Comparison of ENCODE assay signal across 20 cellular contexts in the genomic region with DNA sequence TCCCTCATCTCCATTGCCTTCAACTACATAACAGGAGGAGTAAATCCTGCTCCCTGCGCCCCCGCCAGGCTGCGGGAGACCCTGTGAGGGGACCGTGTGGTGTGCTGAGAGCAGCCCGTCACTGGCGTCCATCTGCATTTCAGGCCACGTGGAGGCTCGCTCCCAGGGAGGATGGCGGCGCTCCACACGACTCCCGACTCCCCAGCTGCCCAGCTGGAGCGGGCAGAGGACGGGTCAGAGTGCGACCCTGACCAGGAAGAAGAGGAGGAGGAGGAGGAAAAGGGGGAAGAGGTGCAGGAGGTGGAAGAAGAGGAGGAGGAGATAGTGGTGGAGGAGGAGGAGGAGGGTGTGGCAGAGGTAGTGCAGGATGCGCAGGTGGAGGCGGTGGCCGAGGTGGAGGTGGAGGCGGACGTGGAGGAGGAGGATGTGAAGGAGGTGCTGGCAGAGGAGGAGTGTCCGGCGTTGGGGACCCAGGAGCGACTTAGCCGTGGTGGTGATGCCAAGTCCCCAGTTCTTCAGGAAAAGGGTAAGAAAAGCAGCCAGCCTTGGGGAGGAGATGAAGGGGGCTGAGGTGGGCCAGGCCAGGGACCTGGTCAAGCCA. TPM values are rescaled to one million over a fixed set of nuclear protein-coding genes. Genes with fewer than 3 reads are reported as not detected.
DNase-seq lines count a peak whose midpoint lies in the region; ATAC-seq, FAIRE-seq and TF ChIP-seq lines count a peak whose summit lies in the region.
"Had no signal": no experiment of that assay in that cellular context is flagged by ENCODE, and none has a peak within 500 bp of the region (broad histone marks: within the 10 kb centered on the region; RNA-seq: fewer than 3 reads in every experiment).

No MANE protein-coding gene starts in this region.

- POLR2A ChIA-PET in HepG2 (lab: Yijun Ruan, JAX) (no interaction called here), A673 (lab: Charles Lee; ENCODE audit: low non-redundant PET) (no interaction called here)

- H3K4me3 Mint-ChIP-seq in effector memory CD8-positive, alpha-beta T cell = no peak overlapping the region
- no peak overlapping the region for H3K4me3 Mint-ChIP-seq in stimulated activated effector memory CD8-positive, alpha-beta T cell treated with anti-CD3 and anti-CD28 coated beads, Interleukin-12 subunit alpha, Interleukin-12 subunit beta, amount 100 ng/mL, for 72 hours
- H3K4me3 Mint-ChIP-seq: CD8-positive, alpha-beta T cell; HFFc6 had no signal

- H3K4me1 ChIP-seq in HepG2 (ENCODE audit: insufficient read depth, low read length) (peaks cover 24% of the 10 kb centered on the region), right lobe of liver (no peaks in the 10 kb centered on the region), A673 (ENCODE audit: insufficient read depth, low read length, poor library complexity, severe bottlenecking) (peaks cover 3% of the 10 kb centered on the region)
- H3K4me1 ChIP-seq: BE2C, Caco-2, HAP-1 had no signal

- H3K27ac ChIP-seq in HepG2 (ENCODE audit: extremely low read length, insufficient read depth, low read length) (no peak overlapping the region), right lobe of liver (no peak overlapping the region), A673 (ENCODE audit: low read depth, low read length, poor library complexity, severe bottlenecking) (no peak overlapping the region)
- H3K27ac ChIP-seq: C4-2B had no signal

- no peak for TF ChIP-seq POLR2A in HepG2 (IDR thresholded peaks at IDR 0.05; ENCODE audit: insufficient read depth in 1 of 2, low read depth in 2 of 2, low read length in 2 of 2)
- no peak for TF ChIP-seq POLR2A in right lobe of liver (IDR thresholded peaks at IDR 0.05)

- no peaks in the 10 kb centered on the region for H4K20me1 ChIP-seq in HepG2 (ENCODE audit: insufficient read depth, low read length)

- peaks cover 29 to 37% of the 10 kb centered on the region in 2 donors for H3K4me1 Mint-ChIP-seq in effector memory CD8-positive, alpha-beta T cell (ENCODE audit: low read depth in 2 of 2)
- peaks cover 36% of the 10 kb centered on the region for H3K4me1 Mint-ChIP-seq in stimulated activated effector memory CD8-positive, alpha-beta T cell treated with anti-CD3 and anti-CD28 coated beads, Interleukin-12 subunit alpha, Interleukin-12 subunit beta, amount 100 ng/mL, for 72 hours

- CTCF ChIA-PET in HepG2 (lab: Yijun Ruan, JAX; ENCODE audit: low intra/inter-chr PET ratio, low total read pairs) (no interaction called here), A673 (lab: Charles Lee) (no interaction called here)

- 97% methylated on average over 24 of the region's 24 CpGs for WGBS in HepG2 (ENCODE audit: low lambda C conversion rate)
- 89% methylated on average over 10 of the region's 24 CpGs for WGBS in right lobe of liver (ENCODE audit: insufficient coverage, low coverage, low lambda C conversion rate, missing lambda C conversion rate)

- H3K9me3 ChIP-seq in HepG2 (ENCODE audit: low read length) (no peaks in the 10 kb centered on the region), right lobe of liver (no peaks in the 10 kb centered on the region), A673 (ENCODE audit: low read depth, low read length, poor library complexity, severe bottlenecking) (no peaks in the 10 kb centered on the region)
- H3K9me3 ChIP-seq: BE2C, Caco-2, HAP-1 had no signal

- H3K4me3 ChIP-seq in HepG2 (replicated peaks in 1 of 3; ENCODE audit: insufficient read depth in 1 of 3, low read depth in 2 of 3, low read length in 3 of 3) = no peak overlapping the region
- no peak overlapping the region for H3K4me3 ChIP-seq in right lobe of liver
- no peak overlapping the region for H3K4me3 ChIP-seq in A673 (ENCODE audit: low read depth, low read length, poor library complexity, severe bottlenecking)
- H3K4me3 ChIP-seq: HAP-1 had no signal

- DNase-seq in HepG2 (ENCODE audit: low spot score) = no peak
- no peak for DNase-seq in right lobe of liver
- no peak for DNase-seq in effector memory CD8-positive, alpha-beta T cell
- DNase-seq in stimulated activated effector memory CD8-positive, alpha-beta T cell treated with anti-CD3 and anti-CD28 coated beads, Interleukin-12 subunit alpha, Interleukin-12 subunit beta, amount 100 ng/mL, for 72 hours (ENCODE audit: low spot score in 2 of 2) = no peak
- no peak for DNase-seq in NCI-H128 (lab: John Stamatoyannopoulos, UW; ENCODE audit: unreplicated experiment)
- DNase-seq in A673 (ENCODE audit: low spot score) = no peak
- DNase-seq: BE2C; Caco-2; CD8-positive, alpha-beta T cell; DND-41; GDM1; GOT3; HFFc6 had no signal

- H3K36me3 Mint-ChIP-seq in effector memory CD8-positive, alpha-beta T cell (ENCODE audit: insufficient read depth) = peaks cover 25% of the 10 kb centered on the region
- peaks cover 61% of the 10 kb centered on the region for H3K36me3 Mint-ChIP-seq in stimulated activated effector memory CD8-positive, alpha-beta T cell treated with anti-CD3 and anti-CD28 coated beads, Interleukin-12 subunit alpha, Interleukin-12 subunit beta, amount 100 ng/mL, for 72 hours

- no peak for ATAC-seq in HepG2
- ATAC-seq in right lobe of liver = no peak
- no peak for ATAC-seq in effector memory CD8-positive, alpha-beta T cell (replicated peaks)
- ATAC-seq in stimulated activated effector memory CD8-positive, alpha-beta T cell treated with anti-CD3 and anti-CD28 coated beads, Interleukin-12 subunit alpha, Interleukin-12 subunit beta, amount 100 ng/mL, for 72 hours = no peak
- no peak for ATAC-seq in HG02571 (IDR thresholded peaks at IDR 0.05; ENCODE audit: unreplicated experiment)
- ATAC-seq: CD8-positive, alpha-beta T cell had no signal

- peak overlapping the region; percentile 58 to 68 for H3K27ac Mint-ChIP-seq in effector memory CD8-positive, alpha-beta T cell
- H3K27ac Mint-ChIP-seq in stimulated activated effector memory CD8-positive, alpha-beta T cell treated with anti-CD3 and anti-CD28 coated beads, Interleukin-12 subunit alpha, Interleukin-12 subunit beta, amount 100 ng/mL, for 72 hours = peak overlapping the region; percentile 78
- H3K27ac Mint-ChIP-seq: HFFc6, IgD-negative memory B cell had no signal

- TF ChIP-seq EP300 in HepG2 (IDR thresholded peaks at IDR 0.05; ENCODE audit: low read depth in 2 of 2, low read length in 2 of 2) = no peak
- TF ChIP-seq EP300 in HepG2 (CRISPR knock-in tag; IDR thresholded peaks at IDR 0.05; ENCODE audit: borderline replicate concordance) = no peak

- H3K27me3 Mint-ChIP-seq in effector memory CD8-positive, alpha-beta T cell = no peaks in the 10 kb centered on the region
- H3K27me3 Mint-ChIP-seq: IgD-negative memory B cell had no signal

- intact Hi-C loops in HepG2 (cut with micrococcal nuclease; ENCODE audit: unreplicated experiment) = no loop called here
- intact Hi-C loops in right lobe of liver (cut with DNase I) = no loop called here
- intact Hi-C loops in A673 (cut with micrococcal nuclease; ENCODE audit: unreplicated experiment) = no loop called here

- H3K9ac ChIP-seq in HepG2 (ENCODE audit: insufficient read depth, low read depth, low read length) = no peak overlapping the region

- H3K9me3 Mint-ChIP-seq in effector memory CD8-positive, alpha-beta T cell = no peaks in the 10 kb centered on the region
- H3K9me3 Mint-ChIP-seq in stimulated activated effector memory CD8-positive, alpha-beta T cell treated with anti-CD3 and anti-CD28 coated beads, Interleukin-12 subunit alpha, Interleukin-12 subunit beta, amount 100 ng/mL, for 72 hours = no peaks in the 10 kb centered on the region
- H3K9me3 Mint-ChIP-seq: CD8-positive, alpha-beta T cell; HFFc6; IgD-negative memory B cell had no signal

- TF ChIP-seq CTCF in HepG2 (CRISPR knock-in tag; IDR thresholded peaks at IDR 0.05) = no peak
- TF ChIP-seq CTCF in right lobe of liver (IDR thresholded peaks at IDR 0.05) = no peak
- TF ChIP-seq CTCF in A673 (conservative IDR thresholded peaks at IDR 0.05; ENCODE audit: low read depth, low read length) = no peak

- peaks cover 13% of the 10 kb centered on the region for H3K79me2 ChIP-seq in HepG2 (ENCODE audit: insufficient read depth, low read length)

- H2AFZ ChIP-seq in HepG2 (ENCODE audit: low read length) = no peak overlapping the region

- H3K27me3 ChIP-seq in HepG2 (ENCODE audit: control insufficient read depth in 1 of 2, insufficient read depth in 2 of 2, low read length in 2 of 2) (no peaks in the 10 kb centered on the region), right lobe of liver (no peaks in the 10 kb centered on the region), A673 (replicated peaks; ENCODE audit: insufficient read depth, low read depth, low read length, poor library complexity) (no peaks in the 10 kb centered on the region)
- H3K27me3 ChIP-seq: BE2C had no signal

- in situ Hi-C loops in HepG2 (cut with HindIII; ENCODE audit: extremely low pct_ligation_motif_present, low pct_unique_long_range_greater_than_20kb) = no loop called here

- BruUV-seq in HepG2 (replicated peaks; lab: Mats Ljungman, UMichigan) (no TSS peak), A673 (replicated peaks; lab: Mats Ljungman, UMichigan) (no TSS peak)

- H3K36me3 ChIP-seq in HepG2 (replicated peaks in 1 of 2; ENCODE audit: control insufficient read depth in 1 of 2, insufficient read depth in 2 of 2, low read length in 2 of 2) (peaks cover 19 to 46% of the 10 kb centered on the region in 2 experiments; a peak in 4 of 5 replicates), right lobe of liver (peaks cover 0 to 37% (median 7%) of the 10 kb centered on the region in 4 donors), A673 (ENCODE audit: insufficient read depth, low read length, poor library complexity, severe bottlenecking) (peaks cover 34% of the 10 kb centered on the region)

- TF ChIP-seq RAD21 in HepG2 (CRISPR knock-in tag; IDR thresholded peaks at IDR 0.05) = no peak

- H3K4me2 ChIP-seq in HepG2 (ENCODE audit: low read depth, low read length) = no peak overlapping the region

- FAIRE-seq in HepG2 (lab: Jason Lieb, UNC) = no peak
- FAIRE-seq: A204.1, GM12892, GM19239 had no signal

RNA-seq across cellular contexts. Expression of gene ZNF316, which starts 5.2 kb away (rescaled TPM):
- total RNA-seq in HepG2 (2016; rRNA removed; fragmentation: Illumina TruSeq; extraction: Trizol) = 5.3 and 9.9 TPM in 2 replicates
- total RNA-seq in HepG2 (2016; cell fraction: cytosol; rRNA removed; fragmentation: Illumina TruSeq; extraction: Trizol; ENCODE audit: low read depth) = 1.4 and 1.9 TPM in 2 replicates
- total RNA-seq in HepG2 (2016; cell fraction: insoluble cytoplasmic fraction; rRNA removed; fragmentation: Illumina TruSeq; extraction: Trizol) = 3.8 and 8.2 TPM in 2 replicates
- 1.5 and 1.9 TPM in 2 replicates for total RNA-seq in HepG2 (2016; cell fraction: membrane; rRNA removed; fragmentation: Illumina TruSeq; extraction: Trizol)
- total RNA-seq in HepG2 (2016; cell fraction: nucleus; rRNA removed; fragmentation: Illumina TruSeq; extraction: Trizol) = 6.6 and 7.7 TPM in 2 replicates
- polyA plus RNA-seq in HepG2 (2011; rRNA removed) = 4.3 and 5.6 TPM in 2 replicates
- polyA plus RNA-seq in HepG2 (2011; cell fraction: cytosol; rRNA removed) = 2.3 and 3.2 TPM in 2 replicates
- polyA plus RNA-seq in HepG2 (2011; cell fraction: nucleus; rRNA removed) = 35.5 and 38.7 TPM in 2 replicates
- polyA plus RNA-seq in HepG2 (2012) = 10.3 and 12.2 TPM in 2 replicates
- 0.19 and 0.27 TPM in 2 replicates for polyA plus RNA-seq in HepG2 (2016; cell fraction: cytosol; fragmentation: Illumina TruSeq; extraction: Trizol; ENCODE audit: low read depth)
- 3.8 and 4.0 TPM in 2 replicates for polyA plus RNA-seq in HepG2 (2016; cell fraction: insoluble cytoplasmic fraction; fragmentation: Illumina TruSeq; extraction: Trizol; ENCODE audit: low read depth)
- polyA plus RNA-seq in HepG2 (2016; cell fraction: membrane; fragmentation: Illumina TruSeq; extraction: Trizol; ENCODE audit: low read depth) = 0.60 and 1.1 TPM in 2 replicates
- polyA plus RNA-seq in HepG2 (2016; cell fraction: nucleus; fragmentation: Illumina TruSeq; extraction: Trizol; ENCODE audit: insufficient read depth, low read depth) = 31.1 and 32.1 TPM in 2 replicates
- polyA minus RNA-seq in HepG2 (2011; rRNA and poly(A)+ RNA removed; ENCODE audit: low replicate concordance) = 4.5 and 7.7 TPM in 2 replicates
- 3.2 and 3.8 TPM in 2 replicates for polyA minus RNA-seq in HepG2 (2011; cell fraction: cytosol; rRNA and poly(A)+ RNA removed)
- polyA minus RNA-seq in HepG2 (2011; cell fraction: nucleus; rRNA and poly(A)+ RNA removed) = 5.9 and 7.0 TPM in 2 replicates
- 10 to 100 TPM in 4 of 6 experiments, 1 to 10 TPM in 2; 9.5 to 25.1 (median 15.2) TPM for total RNA-seq in right lobe of liver
- 29.1 and 32.1 TPM in 2 replicates for total RNA-seq in A673 (2021)

RNA-seq across cellular contexts. Expression of gene ZNF853, which starts 26.9 kb away (rescaled TPM):
- total RNA-seq in HepG2 (2016; rRNA removed; fragmentation: Illumina TruSeq; extraction: Trizol) (2.1 and 2.5 TPM in 2 replicates), right lobe of liver (under 1 TPM; 0.20 to 0.98 (median 0.37) TPM), A673 (2021) (3.4 and 6.4 TPM in 2 replicates)
- total RNA-seq in HepG2 (2016; cell fraction: cytosol; rRNA removed; fragmentation: Illumina TruSeq; extraction: Trizol; ENCODE audit: low read depth) = 0.61 and 1.3 TPM in 2 replicates
- total RNA-seq in HepG2 (2016; cell fraction: insoluble cytoplasmic fraction; rRNA removed; fragmentation: Illumina TruSeq; extraction: Trizol) = 1.9 and 2.0 TPM in 2 replicates
- total RNA-seq in HepG2 (2016; cell fraction: membrane; rRNA removed; fragmentation: Illumina TruSeq; extraction: Trizol) = 3.2 and 3.3 TPM in 2 replicates
- 1.5 and 1.9 TPM in 2 replicates for total RNA-seq in HepG2 (2016; cell fraction: nucleus; rRNA removed; fragmentation: Illumina TruSeq; extraction: Trizol)
- polyA plus RNA-seq in HepG2 (2011; rRNA removed) = 6.2 and 10.8 TPM in 2 replicates
- polyA plus RNA-seq in HepG2 (2011; cell fraction: cytosol; rRNA removed) = 7.2 and 8.2 TPM in 2 replicates
- polyA plus RNA-seq in HepG2 (2011; cell fraction: nucleus; rRNA removed) = 4.4 and 5.8 TPM in 2 replicates
- 4.2 and 5.1 TPM in 2 replicates for polyA plus RNA-seq in HepG2 (2012)
- 1.6 and 1.7 TPM in 2 replicates for polyA plus RNA-seq in HepG2 (2016; cell fraction: cytosol; fragmentation: Illumina TruSeq; extraction: Trizol; ENCODE audit: low read depth)
- 3.6 and 4.7 TPM in 2 replicates for polyA plus RNA-seq in HepG2 (2016; cell fraction: insoluble cytoplasmic fraction; fragmentation: Illumina TruSeq; extraction: Trizol; ENCODE audit: low read depth)
- 4.5 and 5.2 TPM in 2 replicates for polyA plus RNA-seq in HepG2 (2016; cell fraction: membrane; fragmentation: Illumina TruSeq; extraction: Trizol; ENCODE audit: low read depth)
- 3.6 and 4.1 TPM in 2 replicates for polyA plus RNA-seq in HepG2 (2016; cell fraction: nucleus; fragmentation: Illumina TruSeq; extraction: Trizol; ENCODE audit: insufficient read depth, low read depth)
- polyA minus RNA-seq in HepG2 (2011; rRNA and poly(A)+ RNA removed; ENCODE audit: low replicate concordance) = 0.16 and 14.3 TPM in 2 replicates
- polyA minus RNA-seq in HepG2 (2011; cell fraction: cytosol; rRNA and poly(A)+ RNA removed) = 6.0 and 8.6 TPM in 2 replicates
- 1.7 and 2.9 TPM in 2 replicates for polyA minus RNA-seq in HepG2 (2011; cell fraction: nucleus; rRNA and poly(A)+ RNA removed)

RNA-seq across cellular contexts. Expression of gene INTS15, which starts 52.5 kb away (rescaled TPM):
- total RNA-seq in HepG2 (2016; rRNA removed; fragmentation: Illumina TruSeq; extraction: Trizol) = 8.7 and 16.3 TPM in 2 replicates
- total RNA-seq in HepG2 (2016; cell fraction: cytosol; rRNA removed; fragmentation: Illumina TruSeq; extraction: Trizol; ENCODE audit: low read depth) = 6.0 and 7.2 TPM in 2 replicates
- 9.9 and 14.0 TPM in 2 replicates for total RNA-seq in HepG2 (2016; cell fraction: insoluble cytoplasmic fraction; rRNA removed; fragmentation: Illumina TruSeq; extraction: Trizol)
- 11.2 and 14.4 TPM in 2 replicates for total RNA-seq in HepG2 (2016; cell fraction: membrane; rRNA removed; fragmentation: Illumina TruSeq; extraction: Trizol)
- total RNA-seq in HepG2 (2016; cell fraction: nucleus; rRNA removed; fragmentation: Illumina TruSeq; extraction: Trizol) = 11.9 and 12.9 TPM in 2 replicates
- 23.3 and 25.7 TPM in 2 replicates for polyA plus RNA-seq in HepG2 (2011; rRNA removed)
- polyA plus RNA-seq in HepG2 (2011; cell fraction: cytosol; rRNA removed) = 20.5 and 21.6 TPM in 2 replicates
- 35.7 and 36.4 TPM in 2 replicates for polyA plus RNA-seq in HepG2 (2011; cell fraction: nucleus; rRNA removed)
- 15.0 and 22.4 TPM in 2 replicates for polyA plus RNA-seq in HepG2 (2012)
- polyA plus RNA-seq in HepG2 (2016; cell fraction: cytosol; fragmentation: Illumina TruSeq; extraction: Trizol; ENCODE audit: low read depth) = 8.3 and 10.5 TPM in 2 replicates
- 14.6 and 18.9 TPM in 2 replicates for polyA plus RNA-seq in HepG2 (2016; cell fraction: insoluble cytoplasmic fraction; fragmentation: Illumina TruSeq; extraction: Trizol; ENCODE audit: low read depth)
- polyA plus RNA-seq in HepG2 (2016; cell fraction: membrane; fragmentation: Illumina TruSeq; extraction: Trizol; ENCODE audit: low read depth) = 17.1 and 18.2 TPM in 2 replicates
- 25.3 and 31.3 TPM in 2 replicates for polyA plus RNA-seq in HepG2 (2016; cell fraction: nucleus; fragmentation: Illumina TruSeq; extraction: Trizol; ENCODE audit: insufficient read depth, low read depth)
- polyA minus RNA-seq in HepG2 (2011; rRNA and poly(A)+ RNA removed; ENCODE audit: low replicate concordance) = 22.2 and 22.4 TPM in 2 replicates
- 9.6 and 10.0 TPM in 2 replicates for polyA minus RNA-seq in HepG2 (2011; cell fraction: cytosol; rRNA and poly(A)+ RNA removed)
- 11.3 and 12.3 TPM in 2 replicates for polyA minus RNA-seq in HepG2 (2011; cell fraction: nucleus; rRNA and poly(A)+ RNA removed)
- total RNA-seq in right lobe of liver = 10 to 100 TPM; 10.2 to 16.6 (median 14.0) TPM
- total RNA-seq in A673 (2021) = 39.7 and 43.4 TPM in 2 replicates
